17 cellular contexts compared by ENCODE assay signal in the genomic region with DNA sequence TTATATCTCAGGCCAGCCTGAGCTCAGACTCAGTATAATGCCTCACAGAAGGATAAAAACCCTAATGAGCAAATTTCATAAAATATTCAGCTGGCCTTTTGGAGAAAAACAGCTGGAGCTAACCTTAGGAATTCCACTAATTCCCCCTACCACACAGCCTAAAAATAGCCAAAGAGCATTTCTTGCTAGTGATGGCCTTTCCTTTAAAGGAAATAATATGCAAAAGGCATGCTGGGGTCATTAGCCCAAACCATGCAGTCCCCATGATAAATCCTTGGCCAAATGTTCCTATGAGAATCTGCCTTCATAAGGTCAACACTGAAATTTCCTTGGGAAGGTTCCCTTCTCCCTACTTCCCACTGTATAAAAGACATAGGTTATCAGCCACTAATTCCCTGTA. TPM values are rescaled to one million over a fixed set of nuclear protein-coding genes. Genes with fewer than 3 reads are reported as not detected.
DNase-seq lines count a peak whose midpoint lies in the region; ATAC-seq and TF ChIP-seq lines count a peak whose summit lies in the region.
"Had no signal": no experiment of that assay in that cellular context is flagged by ENCODE, and none has a peak within 500 bp of the region (broad histone marks: within the 10 kb centered on the region; RNA-seq: fewer than 3 reads in every experiment).

No MANE protein-coding gene starts in this region.

- peak; percentile 39 to 54 for DNase-seq in cardiac muscle cell (ENCODE audit: low read depth in 1 of 2, low spot score in 1 of 2)
- no peak for DNase-seq in right cardiac atrium
- no peak for DNase-seq in mesothelial cell of epicardium (ENCODE audit: low spot score in 2 of 2, unreplicated experiment in 2 of 2)
- no peak for DNase-seq in transverse colon
- DNase-seq in activated effector memory CD4-positive, alpha-beta T cell treated with anti-CD3 and anti-CD28 coated beads, Interleukin-2, amount 50 U/mL, for 16 hours: no peak
- DNase-seq in KG1 (lab: John Stamatoyannopoulos, UW): no peak
- DNase-seq: activated CD8-positive, alpha-beta T cell treated with anti-CD3 and anti-CD28 coated beads, Interleukin-2, amount 10 ng/mL, durations not matched to agents 7 days and 5 days; amygdala; left cardiac atrium; NCI-H2081; NCI-H526 treated with DMSO at 0.1 percent for 48 hours; nephron progenitor cell; retina had no signal

- peak overlapping the region; percentile 78 for H3K27ac ChIP-seq in cardiac muscle cell
- H3K27ac ChIP-seq in right cardiac atrium (ENCODE audit: low read length): no peak overlapping the region
- H3K27ac ChIP-seq in cingulate gyrus (ENCODE audit: low read depth, low read length): peak overlapping the region; percentile 34
- H3K27ac ChIP-seq in transverse colon: peak overlapping the region; percentile 15 to 84 (median 52)

- peaks cover 12% of the 10 kb centered on the region for H3K4me1 ChIP-seq in cardiac muscle cell (ENCODE audit: low read depth)
- H3K4me1 ChIP-seq in right cardiac atrium (ENCODE audit: control insufficient read depth, insufficient read depth, low read length): peaks cover 2% of the 10 kb centered on the region
- H3K4me1 ChIP-seq in transverse colon: peaks cover 0 to 36% (median 20%) of the 10 kb centered on the region in 4 donors

- peak overlapping the region; percentile 59 for H3K27ac Mint-ChIP-seq in mesothelial cell of epicardium
- H3K27ac Mint-ChIP-seq: activated CD8-positive, alpha-beta T cell treated with anti-CD3 and anti-CD28 coated beads, Interleukin-2, amount 10 ng/mL, durations not matched to agents 7 days and 5 days; dendritic cell treated with granulocyte-macrophage colony-stimulating factor and Interleukin-4, amounts not matched to agents 40 ng/mL and 50 ng/mL, for 4 days; nephron progenitor cell had no signal

- H3K27me3 ChIP-seq in cardiac muscle cell (no peaks in the 10 kb centered on the region), right cardiac atrium (ENCODE audit: control insufficient read depth, insufficient read depth) (no peaks in the 10 kb centered on the region), transverse colon (no peaks in the 10 kb centered on the region)

- no peak overlapping the region for H3K4me3 Mint-ChIP-seq in mesothelial cell of epicardium
- H3K4me3 Mint-ChIP-seq: activated CD8-positive, alpha-beta T cell treated with anti-CD3 and anti-CD28 coated beads, Interleukin-2, amount 10 ng/mL, durations not matched to agents 7 days and 5 days; activated T-helper 1 cell treated with anti-CD3 and anti-CD28 coated beads, Interleukin-12 subunit alpha, Interleukin-12 subunit beta, Interleukin-2, Interleukin-4 antibody, amounts not matched to agents 30 ng/mL and 10 ng/mL and 1 ng/mL, durations not matched to agents 14 hours and 24 hours and 36 hours; dendritic cell treated with granulocyte-macrophage colony-stimulating factor and Interleukin-4, amounts not matched to agents 40 ng/mL and 50 ng/mL, for 4 days; nephron progenitor cell had no signal

- in situ Hi-C loops in transverse colon (cut with MboI; ENCODE audit: low pct_ligation_motif_present in 1 of 4, low pct_unique_long_range_greater_than_20kb in 1 of 4, low sequenced_read_pairs in 3 of 4): no loop called here

- H3K4me1 Mint-ChIP-seq in mesothelial cell of epicardium: peaks cover 19% of the 10 kb centered on the region

- intact Hi-C loops in right cardiac atrium (cut with DNase I): no loop called here
- intact Hi-C loops in transverse colon (cut with DNase I; ENCODE audit: low total_unique reads): no loop called here

- peaks cover 21% of the 10 kb centered on the region for H3K9me3 Mint-ChIP-seq in mesothelial cell of epicardium
- H3K9me3 Mint-ChIP-seq: dendritic cell treated with granulocyte-macrophage colony-stimulating factor and Interleukin-4, amounts not matched to agents 40 ng/mL and 50 ng/mL, for 4 days had no signal

- TF ChIP-seq EP300 in transverse colon (IDR thresholded peaks at IDR 0.05; ENCODE audit: low read depth): no peak

- H3K36me3 ChIP-seq in cardiac muscle cell: no peaks in the 10 kb centered on the region
- H3K36me3 ChIP-seq in transverse colon: no peaks in the 10 kb centered on the region

- H3K27me3 Mint-ChIP-seq in mesothelial cell of epicardium (ENCODE audit: low read depth): no peaks in the 10 kb centered on the region
- H3K27me3 Mint-ChIP-seq: dendritic cell treated with granulocyte-macrophage colony-stimulating factor and Interleukin-4, amounts not matched to agents 40 ng/mL and 50 ng/mL, for 4 days had no signal

- ATAC-seq in right cardiac atrium: no peak
- ATAC-seq in HG02759 (IDR thresholded peaks at IDR 0.05; ENCODE audit: unreplicated experiment): no peak
- ATAC-seq: activated CD8-positive, alpha-beta T cell treated with anti-CD3 and anti-CD28 coated beads, Interleukin-2, amount 10 ng/mL, durations not matched to agents 7 days and 5 days had no signal

- no peak overlapping the region for H3K4me3 ChIP-seq in cardiac muscle cell
- no peak overlapping the region for H3K4me3 ChIP-seq in right cardiac atrium (ENCODE audit: low read length)
- H3K4me3 ChIP-seq in transverse colon: no peak overlapping the region

- H3K9me3 ChIP-seq in cardiac muscle cell (ENCODE audit: low read depth): no peaks in the 10 kb centered on the region
- H3K9me3 ChIP-seq in right cardiac atrium (ENCODE audit: control insufficient read depth, low read length): no peaks in the 10 kb centered on the region
- H3K9me3 ChIP-seq in transverse colon: no peaks in the 10 kb centered on the region

- no peak for TF ChIP-seq POLR2A in transverse colon (IDR thresholded peaks at IDR 0.05)

- H3K36me3 Mint-ChIP-seq in mesothelial cell of epicardium: no peaks in the 10 kb centered on the region

- TF ChIP-seq CTCF in cardiac muscle cell (IDR thresholded peaks at IDR 0.05; ENCODE audit: low read depth, low read length): no peak
- no peak for TF ChIP-seq CTCF in mesothelial cell of epicardium (IDR thresholded peaks at IDR 0.05; ENCODE audit: unreplicated experiment)
- TF ChIP-seq CTCF in transverse colon (IDR thresholded peaks at IDR 0.05): no peak

RNA-seq across cellular contexts. Expression of a gene that starts 38.2 kb away (rescaled TPM):
- 2.5 and 4.1 TPM in 2 replicates for total RNA-seq in cardiac muscle cell
- 1.2 and 1.7 TPM in 2 replicates for polyA plus RNA-seq in cardiac muscle cell
- 1 to 10 TPM; 4.3 to 7.3 (median 6.3) TPM for total RNA-seq in right cardiac atrium
- polyA plus RNA-seq in right cardiac atrium: 5.1 TPM
- 9.9 to 10.4 TPM (median 10.3 TPM) in 3 replicates for total RNA-seq in mesothelial cell of epicardium
- 1,000 to 10,000 TPM in 1 of 4 donors, 100 to 1,000 TPM in 3; 140 to 1,280 (median 344) TPM for total RNA-seq in transverse colon

Comparison
In these comparisons a context has a peak if more than half of its experiments do, and no peak if none do; other contexts are left out.
1. DNase-seq: peak in cardiac muscle cell (2 of 2); none in right cardiac atrium (0 of 3), mesothelial cell of epicardium (0 of 2), transverse colon (single experiment), activated effector memory CD4-positive, alpha-beta T cell treated with anti-CD3 and anti-CD28 coated beads, Interleukin-2, amount 50 U/mL, for 16 hours (single experiment) and KG1 (single experiment).
2. RNA of a gene that starts 38.2 kb away (total RNA-seq): 140 to 1,280 TPM in transverse colon; 9.9 to 10.4 TPM in mesothelial cell of epicardium, 4.3 to 7.3 TPM in right cardiac atrium and 2.5 to 4.1 TPM in cardiac muscle cell; every median in the first group is over 10 times any median in the second.